Comparison of ENCODE assay signal across 27 cellular contexts in the genomic region with DNA sequence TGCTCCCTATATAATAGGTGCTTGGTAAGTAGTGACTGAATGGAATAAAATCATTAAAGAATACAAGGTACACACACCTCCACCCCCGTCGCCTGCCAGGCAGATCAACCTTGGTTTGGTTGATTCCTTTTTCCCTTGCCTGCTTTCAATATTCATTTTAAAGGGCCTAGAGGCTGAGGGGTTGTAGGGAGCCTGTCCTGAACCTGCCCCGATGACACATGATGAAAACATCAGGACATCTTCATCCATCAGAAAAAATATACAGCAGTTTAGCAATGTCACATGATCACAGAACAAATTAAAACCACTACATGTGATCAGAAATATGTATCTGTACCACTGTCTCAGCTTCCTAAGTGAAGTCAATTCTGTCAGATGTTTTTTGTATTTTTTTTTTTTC.
A peak's percentile ranks its signal among the peaks of the same experiment; 100 is the strongest.
DNase-seq lines count a peak whose midpoint lies in the region; ATAC-seq and TF ChIP-seq lines count a peak whose summit lies in the region.
"Had no signal": no experiment of that assay in that cellular context is flagged by ENCODE, and none has a peak within 500 bp of the region (broad histone marks: within the 10 kb centered on the region; RNA-seq: fewer than 3 reads in every experiment).

No MANE protein-coding gene starts in this region.

- H3K4me1 Mint-ChIP-seq in natural killer cell (peaks cover 28 to 39% of the 10 kb centered on the region in 2 donors), T-helper 17 cell (peaks cover 28% of the 10 kb centered on the region)
- peaks cover 31 to 36% of the 10 kb centered on the region in 2 donors for H3K4me1 Mint-ChIP-seq in natural killer cell treated with Interleukin-12 subunit alpha and Interleukin-12 subunit beta and Interleukin-15 and Interleukin-18, amount 100 ng/mL, for 72 hours (ENCODE audit: low read depth in 2 of 2)
- H3K4me1 Mint-ChIP-seq in effector memory CD8-positive, alpha-beta T cell (ENCODE audit: low read depth in 2 of 2): peaks cover 24 to 53% of the 10 kb centered on the region in 2 donors
- peaks cover 48% of the 10 kb centered on the region for H3K4me1 Mint-ChIP-seq in stimulated activated effector memory CD8-positive, alpha-beta T cell treated with anti-CD3 and anti-CD28 coated beads, Interleukin-12 subunit alpha, Interleukin-12 subunit beta, amount 100 ng/mL, for 72 hours

- no peak for ATAC-seq in natural killer cell
- ATAC-seq in natural killer cell treated with Interleukin-12 subunit alpha and Interleukin-12 subunit beta and Interleukin-15 and Interleukin-18, amount 100 ng/mL, for 72 hours: no peak
- ATAC-seq in T-helper 17 cell: no peak
- ATAC-seq in effector memory CD8-positive, alpha-beta T cell (replicated peaks): no peak
- no peak for ATAC-seq in stimulated activated effector memory CD8-positive, alpha-beta T cell treated with anti-CD3 and anti-CD28 coated beads, Interleukin-12 subunit alpha, Interleukin-12 subunit beta, amount 100 ng/mL, for 72 hours
- ATAC-seq: activated CD8-positive, alpha-beta memory T cell treated with anti-CD3 and anti-CD28 coated beads, Interleukin-2, amount 10 ng/mL, durations not matched to agents 7 days and 5 days; HepG2; Panc1; stimulated activated memory B cell treated with anti-CD40 and anti-IgM and Interleukin-4, amounts not matched to agents 10 μg/mL and 1 μg/mL and 100 μg/mL, for 72 hours had no signal

- H3K36me3 Mint-ChIP-seq in natural killer cell: no peaks in the 10 kb centered on the region
- peaks cover 4% of the 10 kb centered on the region for H3K36me3 Mint-ChIP-seq in natural killer cell treated with Interleukin-12 subunit alpha and Interleukin-12 subunit beta and Interleukin-15 and Interleukin-18, amount 100 ng/mL, for 72 hours
- H3K36me3 Mint-ChIP-seq in T-helper 17 cell (ENCODE audit: low read depth): peaks cover 6% of the 10 kb centered on the region
- H3K36me3 Mint-ChIP-seq in effector memory CD8-positive, alpha-beta T cell (ENCODE audit: insufficient read depth): peaks cover 23% of the 10 kb centered on the region
- H3K36me3 Mint-ChIP-seq in stimulated activated effector memory CD8-positive, alpha-beta T cell treated with anti-CD3 and anti-CD28 coated beads, Interleukin-12 subunit alpha, Interleukin-12 subunit beta, amount 100 ng/mL, for 72 hours: peaks cover 92% of the 10 kb centered on the region

- no peak for DNase-seq in natural killer cell
- DNase-seq in natural killer cell treated with Interleukin-12 subunit alpha and Interleukin-12 subunit beta and Interleukin-15 and Interleukin-18, amount 100 ng/mL, for 72 hours (ENCODE audit: low spot score): no peak
- no peak for DNase-seq in T-helper 17 cell
- DNase-seq in effector memory CD8-positive, alpha-beta T cell: no peak
- DNase-seq in stimulated activated effector memory CD8-positive, alpha-beta T cell treated with anti-CD3 and anti-CD28 coated beads, Interleukin-12 subunit alpha, Interleukin-12 subunit beta, amount 100 ng/mL, for 72 hours (ENCODE audit: low spot score in 2 of 2): no peak
- DNase-seq in KG1 (lab: John Stamatoyannopoulos, UW): no peak
- DNase-seq in mesenteric fat pad (ENCODE audit: low spot score): no peak
- no peak for DNase-seq in GDM1 (lab: John Stamatoyannopoulos, UW)
- DNase-seq: activated CD4-positive, alpha-beta T cell treated with anti-CD3 and anti-CD28 coated beads for 48 hours; activated CD8-positive, alpha-beta memory T cell treated with anti-CD3 and anti-CD28 coated beads, Interleukin-2, amount 10 ng/mL, durations not matched to agents 7 days and 5 days; activated naive CD8-positive, alpha-beta T cell treated with anti-CD3 and anti-CD28 coated beads, Interleukin-2, amount 10 ng/mL, durations not matched to agents 7 days and 5 days; COR-L47; GF-D8; head of caudate nucleus; islet precursor cell; left ventricle myocardium inferior; mesenchymal stem cell; NCI-H146; NCI-H774; SHP77 had no signal

- peak overlapping the region; percentile 9 to 19 for H3K27ac Mint-ChIP-seq in natural killer cell
- H3K27ac Mint-ChIP-seq in natural killer cell treated with Interleukin-12 subunit alpha and Interleukin-12 subunit beta and Interleukin-15 and Interleukin-18, amount 100 ng/mL, for 72 hours: peak overlapping the region in 1 of 2 donors; percentile 75
- H3K27ac Mint-ChIP-seq in T-helper 17 cell: peak overlapping the region; percentile 63
- peak overlapping the region; percentile 62 to 65 for H3K27ac Mint-ChIP-seq in effector memory CD8-positive, alpha-beta T cell
- H3K27ac Mint-ChIP-seq in stimulated activated effector memory CD8-positive, alpha-beta T cell treated with anti-CD3 and anti-CD28 coated beads, Interleukin-12 subunit alpha, Interleukin-12 subunit beta, amount 100 ng/mL, for 72 hours: peak overlapping the region; percentile 78
- H3K27ac Mint-ChIP-seq: activated CD8-positive, alpha-beta memory T cell treated with anti-CD3 and anti-CD28 coated beads, Interleukin-2, amount 10 ng/mL, durations not matched to agents 7 days and 5 days; activated T-helper 1 cell treated with anti-CD3 and anti-CD28 coated beads, Interleukin-12 subunit alpha, Interleukin-12 subunit beta, Interleukin-2, Interleukin-4 antibody, amounts not matched to agents 30 ng/mL and 10 ng/mL and 1 ng/mL, durations not matched to agents 14 hours and 24 hours and 36 hours; type B pancreatic cell had no signal

- no peaks in the 10 kb centered on the region for H3K9me3 Mint-ChIP-seq in natural killer cell
- no peaks in the 10 kb centered on the region for H3K9me3 Mint-ChIP-seq in natural killer cell treated with Interleukin-12 subunit alpha and Interleukin-12 subunit beta and Interleukin-15 and Interleukin-18, amount 100 ng/mL, for 72 hours
- H3K9me3 Mint-ChIP-seq in effector memory CD8-positive, alpha-beta T cell: no peaks in the 10 kb centered on the region
- H3K9me3 Mint-ChIP-seq in stimulated activated effector memory CD8-positive, alpha-beta T cell treated with anti-CD3 and anti-CD28 coated beads, Interleukin-12 subunit alpha, Interleukin-12 subunit beta, amount 100 ng/mL, for 72 hours: no peaks in the 10 kb centered on the region
- H3K9me3 Mint-ChIP-seq: activated naive CD8-positive, alpha-beta T cell treated with anti-CD3 and anti-CD28 coated beads, Interleukin-2, amount 10 ng/mL, durations not matched to agents 7 days and 5 days; activated T-helper 1 cell treated with anti-CD3 and anti-CD28 coated beads, Interleukin-12 subunit alpha, Interleukin-12 subunit beta, Interleukin-2, Interleukin-4 antibody, amounts not matched to agents 30 ng/mL and 10 ng/mL and 1 ng/mL, durations not matched to agents 14 hours and 24 hours and 36 hours; stimulated activated memory B cell treated with anti-CD40 and anti-IgM and Interleukin-4, amounts not matched to agents 10 μg/mL and 1 μg/mL and 100 μg/mL, for 72 hours had no signal

- intact Hi-C loops in natural killer cell (cut with micrococcal nuclease): no loop called here

- no peaks in the 10 kb centered on the region for H3K9me3 ChIP-seq in T-helper 17 cell (ENCODE audit: control insufficient read depth, low read length, poor library complexity, severe bottlenecking)
- H3K9me3 ChIP-seq: ascending aorta, HAP-1, left ventricle myocardium inferior had no signal

- H3K27me3 Mint-ChIP-seq in natural killer cell (ENCODE audit: low read depth in 2 of 2): no peaks in the 10 kb centered on the region
- H3K27me3 Mint-ChIP-seq in natural killer cell treated with Interleukin-12 subunit alpha and Interleukin-12 subunit beta and Interleukin-15 and Interleukin-18, amount 100 ng/mL, for 72 hours: no peaks in the 10 kb centered on the region
- no peaks in the 10 kb centered on the region for H3K27me3 Mint-ChIP-seq in T-helper 17 cell
- H3K27me3 Mint-ChIP-seq in effector memory CD8-positive, alpha-beta T cell: no peaks in the 10 kb centered on the region
- H3K27me3 Mint-ChIP-seq: activated CD8-positive, alpha-beta memory T cell treated with anti-CD3 and anti-CD28 coated beads, Interleukin-2, amount 10 ng/mL, durations not matched to agents 7 days and 5 days; activated naive CD8-positive, alpha-beta T cell treated with anti-CD3 and anti-CD28 coated beads, Interleukin-2, amount 10 ng/mL, durations not matched to agents 7 days and 5 days; stimulated activated memory B cell treated with anti-CD40 and anti-IgM and Interleukin-4, amounts not matched to agents 10 μg/mL and 1 μg/mL and 100 μg/mL, for 72 hours; type B pancreatic cell had no signal

- H3K4me3 Mint-ChIP-seq in natural killer cell (no peak overlapping the region), T-helper 17 cell (no peak overlapping the region)
- no peak overlapping the region for H3K4me3 Mint-ChIP-seq in natural killer cell treated with Interleukin-12 subunit alpha and Interleukin-12 subunit beta and Interleukin-15 and Interleukin-18, amount 100 ng/mL, for 72 hours
- H3K4me3 Mint-ChIP-seq in effector memory CD8-positive, alpha-beta T cell: no peak overlapping the region
- H3K4me3 Mint-ChIP-seq in stimulated activated effector memory CD8-positive, alpha-beta T cell treated with anti-CD3 and anti-CD28 coated beads, Interleukin-12 subunit alpha, Interleukin-12 subunit beta, amount 100 ng/mL, for 72 hours: no peak overlapping the region
- H3K4me3 Mint-ChIP-seq: activated CD8-positive, alpha-beta memory T cell treated with anti-CD3 and anti-CD28 coated beads, Interleukin-2, amount 10 ng/mL, durations not matched to agents 7 days and 5 days; activated naive CD8-positive, alpha-beta T cell treated with anti-CD3 and anti-CD28 coated beads, Interleukin-2, amount 10 ng/mL, durations not matched to agents 7 days and 5 days; activated T-helper 1 cell treated with anti-CD3 and anti-CD28 coated beads, Interleukin-12 subunit alpha, Interleukin-12 subunit beta, Interleukin-2, Interleukin-4 antibody, amounts not matched to agents 30 ng/mL and 10 ng/mL and 1 ng/mL, durations not matched to agents 14 hours and 24 hours and 36 hours; stimulated activated memory B cell treated with anti-CD40 and anti-IgM and Interleukin-4, amounts not matched to agents 10 μg/mL and 1 μg/mL and 100 μg/mL, for 72 hours; type B pancreatic cell had no signal

- TF ChIP-seq CTCF in natural killer cell (IDR thresholded peaks at IDR 0.05): no peak
